ENCODE assay signal across 11 cellular contexts in genomic region chr12:47222592-47222959, GRCh38.
DNase-seq lines count a peak whose midpoint lies in the region; ATAC-seq lines count a peak whose summit lies in the region.
"Had no signal": no experiment of that assay in that cellular context is flagged by ENCODE, and none has a peak within 500 bp of the region (broad histone marks: within the 10 kb centered on the region; RNA-seq: fewer than 3 reads in every experiment).

No MANE protein-coding gene starts in this region.

- no peaks in the 10 kb centered on the region for H3K27me3 Mint-ChIP-seq in activated T-cell treated with anti-CD3 and anti-CD28 coated beads, Interleukin-2, amount 50 U/mL, for 72 hours (ENCODE audit: low read depth)
- H3K27me3 Mint-ChIP-seq in activated CD8-positive, alpha-beta T cell treated with anti-CD3 and anti-CD28 coated beads, Interleukin-2, amount 10 ng/mL, durations not matched to agents 7 days and 5 days (ENCODE audit: low read depth): no peaks in the 10 kb centered on the region
- H3K27me3 Mint-ChIP-seq in stimulated activated naive B cell treated with anti-CD40 and anti-IgM and Interleukin-4, amounts not matched to agents 10 μg/mL and 1 μg/mL and 100 μg/mL, for 72 hours: no peaks in the 10 kb centered on the region

- POLR2A ChIA-PET in activated CD8-positive, alpha-beta T cell treated with anti-CD3 and anti-CD28 coated beads, Interleukin-2, amount 10 ng/mL, durations not matched to agents 7 days and 5 days (lab: Charles Lee): interaction anchor here (1.0 to 1.5 kb wide), 2 partner anchors 9 to 10 kb away, joined by 3 to 4 read pairs; no protein-coding TSS in a partner anchor

- H3K36me3 Mint-ChIP-seq in activated T-cell treated with anti-CD3 and anti-CD28 coated beads, Interleukin-2, amount 50 U/mL, for 72 hours (ENCODE audit: insufficient read depth in 2 of 2): peaks cover 28 to 50% of the 10 kb centered on the region in 2 donors
- peaks cover 73% of the 10 kb centered on the region for H3K36me3 Mint-ChIP-seq in activated CD8-positive, alpha-beta T cell treated with anti-CD3 and anti-CD28 coated beads, Interleukin-2, amount 10 ng/mL, durations not matched to agents 7 days and 5 days (ENCODE audit: low read depth)
- peaks cover 58 to 65% of the 10 kb centered on the region in 2 donors for H3K36me3 Mint-ChIP-seq in stimulated activated naive B cell treated with anti-CD40 and anti-IgM and Interleukin-4, amounts not matched to agents 10 μg/mL and 1 μg/mL and 100 μg/mL, for 72 hours

- peak overlapping the region; percentile 99 for H3K27ac Mint-ChIP-seq in activated T-cell treated with anti-CD3 and anti-CD28 coated beads, Interleukin-2, amount 50 U/mL, for 72 hours
- H3K27ac Mint-ChIP-seq in activated CD8-positive, alpha-beta T cell treated with anti-CD3 and anti-CD28 coated beads, Interleukin-2, amount 10 ng/mL, durations not matched to agents 7 days and 5 days: peak overlapping the region; percentile 80
- H3K27ac Mint-ChIP-seq in stimulated activated naive B cell treated with anti-CD40 and anti-IgM and Interleukin-4, amounts not matched to agents 10 μg/mL and 1 μg/mL and 100 μg/mL, for 72 hours: peak overlapping the region; percentile 76

- peak overlapping the region; percentile 67 to 94 for H3K4me3 Mint-ChIP-seq in activated T-cell treated with anti-CD3 and anti-CD28 coated beads, Interleukin-2, amount 50 U/mL, for 72 hours
- peak overlapping the region; percentile 71 for H3K4me3 Mint-ChIP-seq in activated CD8-positive, alpha-beta T cell treated with anti-CD3 and anti-CD28 coated beads, Interleukin-2, amount 10 ng/mL, durations not matched to agents 7 days and 5 days
- H3K4me3 Mint-ChIP-seq in stimulated activated naive B cell treated with anti-CD40 and anti-IgM and Interleukin-4, amounts not matched to agents 10 μg/mL and 1 μg/mL and 100 μg/mL, for 72 hours: peak overlapping the region; percentile 67 to 73

- CTCF ChIA-PET in activated CD8-positive, alpha-beta T cell treated with anti-CD3 and anti-CD28 coated beads, Interleukin-2, amount 10 ng/mL, durations not matched to agents 7 days and 5 days (lab: Charles Lee): interaction anchor here (0.6 kb wide), 1 partner anchor 176 kb away, joined by 3 read pairs; no protein-coding TSS in a partner anchor

- no peak for ATAC-seq in activated T-cell treated with anti-CD3 and anti-CD28 coated beads, Interleukin-2, amount 50 U/mL, for 72 hours (replicated peaks in 1 of 2)
- no peak for ATAC-seq in activated CD8-positive, alpha-beta T cell treated with anti-CD3 and anti-CD28 coated beads, Interleukin-2, amount 10 ng/mL, durations not matched to agents 7 days and 5 days
- ATAC-seq in stimulated activated naive B cell treated with anti-CD40 and anti-IgM and Interleukin-4, amounts not matched to agents 10 μg/mL and 1 μg/mL and 100 μg/mL, for 72 hours (replicated peaks): no peak
- no peak for ATAC-seq in left lobe of liver
- ATAC-seq in GM21786 (IDR thresholded peaks at IDR 0.05; ENCODE audit: unreplicated experiment): no peak
- ATAC-seq in activated CD4-positive, CD25-positive, alpha-beta regulatory T cell treated with anti-CD3 and anti-CD28 coated beads, Interleukin-2, amount 50 U/mL, for 24 hours: no peak

- H3K9me3 Mint-ChIP-seq in activated T-cell treated with anti-CD3 and anti-CD28 coated beads, Interleukin-2, amount 50 U/mL, for 72 hours: no peaks in the 10 kb centered on the region
- no peaks in the 10 kb centered on the region for H3K9me3 Mint-ChIP-seq in activated CD8-positive, alpha-beta T cell treated with anti-CD3 and anti-CD28 coated beads, Interleukin-2, amount 10 ng/mL, durations not matched to agents 7 days and 5 days (ENCODE audit: insufficient read depth)
- H3K9me3 Mint-ChIP-seq in stimulated activated naive B cell treated with anti-CD40 and anti-IgM and Interleukin-4, amounts not matched to agents 10 μg/mL and 1 μg/mL and 100 μg/mL, for 72 hours: no peaks in the 10 kb centered on the region

- peaks cover 80% of the 10 kb centered on the region for H3K4me1 Mint-ChIP-seq in activated T-cell treated with anti-CD3 and anti-CD28 coated beads, Interleukin-2, amount 50 U/mL, for 72 hours (ENCODE audit: low read depth)
- peaks cover 61% of the 10 kb centered on the region for H3K4me1 Mint-ChIP-seq in activated CD8-positive, alpha-beta T cell treated with anti-CD3 and anti-CD28 coated beads, Interleukin-2, amount 10 ng/mL, durations not matched to agents 7 days and 5 days (ENCODE audit: low read depth)
- peaks cover 38 to 69% of the 10 kb centered on the region in 2 donors for H3K4me1 Mint-ChIP-seq in stimulated activated naive B cell treated with anti-CD40 and anti-IgM and Interleukin-4, amounts not matched to agents 10 μg/mL and 1 μg/mL and 100 μg/mL, for 72 hours

- DNase-seq in activated T-cell treated with anti-CD3 and anti-CD28 coated beads, Interleukin-2, amount 50 U/mL, for 72 hours: no peak
- no peak for DNase-seq in activated T-cell treated with anti-CD3 and anti-CD28 coated beads, Interleukin-2, amount 50 U/mL, for 1 hour
- no peak for DNase-seq in activated CD8-positive, alpha-beta T cell treated with anti-CD3 and anti-CD28 coated beads, Interleukin-2, amount 10 ng/mL, durations not matched to agents 7 days and 5 days
- peak; percentile 46 for DNase-seq in iPS-NIHi11 (ENCODE audit: low spot score)
- no peak for DNase-seq in stimulated activated naive B cell treated with anti-CD40 and anti-IgM and Interleukin-4, amounts not matched to agents 10 μg/mL and 1 μg/mL and 100 μg/mL, for 72 hours
- no peak for DNase-seq in left lobe of liver (ENCODE audit: low spot score)
- DNase-seq: esophagus squamous epithelium, left cardiac atrium, NCI-H446 had no signal
